1 cellular context compared by ENCODE assay signal in genomic region chrX:108415891-108416290, GRCh38.
TF ChIP-seq lines count a peak whose summit lies in the region.

No MANE protein-coding gene starts in this region.

TF ChIP-seq in WTC11, 78 proteins besides CTCF, POLR2A, EP300 and RAD21 (continued from another document):
- TF ChIP-seq AR (CRISPR knock-in tag; IDR thresholded peaks at IDR 0.05), result no peak
- TF ChIP-seq ZNF263 (CRISPR knock-in tag; IDR thresholded peaks at IDR 0.05; ENCODE audit: low read depth), result no peak
- no peak for TF ChIP-seq ZNF281 (CRISPR knock-in tag; IDR thresholded peaks at IDR 0.05)
- no peak for TF ChIP-seq GABPB1 (CRISPR knock-in tag; IDR thresholded peaks at IDR 0.05)
- no peak for TF ChIP-seq ZNF532 (CRISPR knock-in tag; IDR thresholded peaks at IDR 0.05; ENCODE audit: borderline replicate concordance)
- no peak for TF ChIP-seq ATF6 (CRISPR knock-in tag; IDR thresholded peaks at IDR 0.05)
- no peak for TF ChIP-seq ZNF121 (CRISPR knock-in tag; IDR thresholded peaks at IDR 0.05)
- TF ChIP-seq ZMAT4 (CRISPR knock-in tag; IDR thresholded peaks at IDR 0.05), result no peak
- no peak for TF ChIP-seq ZNF396 (CRISPR knock-in tag; IDR thresholded peaks at IDR 0.05; ENCODE audit: borderline replicate concordance)
